21 cellular contexts compared by ENCODE assay signal in the genomic region with DNA sequence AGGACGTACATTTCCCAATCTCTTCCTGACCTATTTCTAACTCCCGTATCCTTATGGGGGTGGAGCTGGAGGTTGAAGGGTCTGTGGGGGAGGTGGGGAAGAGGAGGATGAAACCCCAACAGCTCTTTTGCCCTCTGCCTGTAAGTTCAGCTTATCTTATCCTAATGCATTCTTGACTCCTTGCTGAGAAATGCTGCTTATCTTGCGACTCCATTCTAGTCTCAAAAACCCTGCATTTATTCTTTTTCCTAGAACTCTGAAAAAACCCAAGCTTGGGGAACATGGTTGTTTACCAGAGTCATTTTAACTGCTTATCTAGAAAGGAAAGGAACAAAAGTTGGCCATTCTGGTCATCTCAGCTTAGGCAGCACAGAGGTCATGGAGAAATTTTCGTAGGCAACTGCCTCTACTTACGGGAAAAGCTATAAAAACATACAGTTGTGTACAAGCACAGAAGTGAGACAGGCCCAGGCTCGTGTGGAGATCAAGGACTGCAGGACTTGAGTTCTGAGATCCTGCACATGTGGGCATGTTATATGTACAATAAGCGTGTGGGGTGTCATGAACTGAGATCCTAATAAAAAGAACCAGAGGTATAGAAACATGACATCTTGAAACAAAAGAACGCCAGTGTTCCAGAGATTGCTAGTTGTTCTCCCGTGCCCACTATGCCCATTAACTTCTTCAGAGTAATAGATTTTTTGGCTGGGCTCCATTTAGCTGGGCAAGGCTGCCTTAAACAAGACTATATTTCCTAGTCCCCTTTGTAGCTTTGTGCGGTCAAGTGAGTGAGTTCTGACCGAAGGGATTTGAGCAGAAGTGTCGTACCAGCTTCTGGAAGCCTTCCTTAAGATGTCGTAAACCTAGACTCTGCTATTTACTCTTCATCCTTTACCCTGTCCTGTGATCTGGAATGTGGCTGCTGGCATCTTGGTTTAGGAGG. TPM values are rescaled to one million over a fixed set of nuclear protein-coding genes. Genes with fewer than 3 reads are reported as not detected.
DNase-seq lines count a peak whose midpoint lies in the region; ATAC-seq and TF ChIP-seq lines count a peak whose summit lies in the region.
"Had no signal": no experiment of that assay in that cellular context is flagged by ENCODE, and none has a peak within 500 bp of the region (broad histone marks: within the 10 kb centered on the region; RNA-seq: fewer than 3 reads in every experiment).

No MANE protein-coding gene starts in this region.

- DNase-seq in CD8-positive, alpha-beta memory T cell: no peak
- peak; percentile 59 for DNase-seq in OCI-M2 (lab: John Stamatoyannopoulos, UW; ENCODE audit: unreplicated experiment)
- DNase-seq in fibroblast of the aortic adventitia (ENCODE audit: low read depth): peak; percentile 77
- DNase-seq in mesendoderm: peak; percentile 73
- no peak for DNase-seq in NCI-H1436 (lab: John Stamatoyannopoulos, UW)
- no peak for DNase-seq in WTC11 (ENCODE audit: low spot score)
- DNase-seq in cerebellar cortex (ENCODE audit: low spot score): no peak
- DNase-seq: activated CD4-positive, alpha-beta memory T cell treated with anti-CD3 and anti-CD28 coated beads, Interleukin-2, amount 10 ng/mL, durations not matched to agents 7 days and 5 days; activated naive CD8-positive, alpha-beta T cell treated with anti-CD3 and anti-CD28 coated beads, Interleukin-2, amount 10 ng/mL, durations not matched to agents 7 days and 5 days; activated T-cell treated with anti-CD3 and anti-CD28 coated beads, Interleukin-2, amount 50 U/mL, for 48 hours; C1 segment of cervical spinal cord; caudate nucleus; effector memory CD8-positive, alpha-beta T cell; KG1; naive B cell; NCI-H2171 treated with DMSO at 0.1 percent for 48 hours; spleen; WERI-Rb-1 had no signal

- H3K27me3 ChIP-seq in CD8-positive, alpha-beta memory T cell (ENCODE audit: insufficient read depth, low read length, poor library complexity, severe bottlenecking): no peaks in the 10 kb centered on the region
- H3K27me3 ChIP-seq in mesendoderm (ENCODE audit: insufficient read depth, low read length, poor library complexity): no peaks in the 10 kb centered on the region

- H3K56ac ChIP-seq in mesendoderm (ENCODE audit: low read length): peak overlapping the region; percentile 12

- H3K4ac ChIP-seq in mesendoderm (ENCODE audit: low read depth, low read length): no peak overlapping the region

- H3K79me1 ChIP-seq in mesendoderm (ENCODE audit: low read length): no peaks in the 10 kb centered on the region

- H2BK120ac ChIP-seq in mesendoderm (ENCODE audit: low read depth, low read length): no peak overlapping the region

- H3K36me3 ChIP-seq in CD8-positive, alpha-beta memory T cell (ENCODE audit: insufficient read depth, low read length): no peaks in the 10 kb centered on the region
- H3K36me3 ChIP-seq in mesendoderm (ENCODE audit: control insufficient read depth, insufficient read depth, low read length): no peaks in the 10 kb centered on the region
- H3K36me3 ChIP-seq: spleen, WERI-Rb-1 had no signal

- no peak overlapping the region for H2BK15ac ChIP-seq in mesendoderm (replicated peaks; ENCODE audit: low read depth)

- H3K27ac ChIP-seq in CD8-positive, alpha-beta memory T cell (ENCODE audit: low read depth, low read length): peak overlapping the region; percentile 73
- H3K27ac ChIP-seq in mesendoderm (ENCODE audit: low read depth, low read length): no peak overlapping the region
- H3K27ac ChIP-seq: A549, WERI-Rb-1 had no signal

- TF ChIP-seq CTCF in fibroblast of the aortic adventitia (IDR thresholded peaks at IDR 0.05; ENCODE audit: insufficient read depth, low read length) (no peak), WTC11 (IDR thresholded peaks at IDR 0.05) (no peak)

- no peaks in the 10 kb centered on the region for H3K4me1 ChIP-seq in CD8-positive, alpha-beta memory T cell (ENCODE audit: insufficient read depth, low read length)
- H3K4me1 ChIP-seq in mesendoderm (ENCODE audit: control insufficient read depth, low read depth, low read length): peaks cover 7% of the 10 kb centered on the region
- H3K4me1 ChIP-seq: A549 had no signal

- H4K8ac ChIP-seq in mesendoderm (ENCODE audit: low read depth, low read length): no peak overlapping the region

- peaks cover 0 to 3% (median 1%) of the 10 kb centered on the region in 3 donors for H3K4me1 Mint-ChIP-seq in CD8-positive, alpha-beta memory T cell
- no peaks in the 10 kb centered on the region for H3K4me1 Mint-ChIP-seq in WTC11
- H3K4me1 Mint-ChIP-seq: activated CD4-positive, alpha-beta memory T cell treated with anti-CD3 and anti-CD28 coated beads, Interleukin-2, amount 10 ng/mL, durations not matched to agents 7 days and 5 days; activated naive CD8-positive, alpha-beta T cell treated with anti-CD3 and anti-CD28 coated beads, Interleukin-2, amount 10 ng/mL, durations not matched to agents 7 days and 5 days; stimulated activated effector memory CD8-positive, alpha-beta T cell treated with anti-CD3 and anti-CD28 coated beads, Interleukin-12 subunit alpha, Interleukin-12 subunit beta, amount 100 ng/mL, for 72 hours had no signal

- H3K9me3 ChIP-seq in CD8-positive, alpha-beta memory T cell (ENCODE audit: low read length): no peaks in the 10 kb centered on the region
- H3K9me3 ChIP-seq: A549, spleen had no signal

- WGBS in mesendoderm (ENCODE audit: extremely low coverage, insufficient coverage, low lambda C conversion rate): no CpG with 5 or more reads among the region's 13 CpGs

- CTCF ChIA-PET in CD8-positive, alpha-beta memory T cell (lab: Charles Lee): interaction anchor here (0.8 to 1.4 kb wide), 2 partner anchors 10 to 21 kb away, joined by 3 to 4 read pairs; no protein-coding TSS in a partner anchor
- CTCF ChIA-PET in WTC11 (lab: Charles Lee): interaction anchor here (0.7 to 1.2 kb wide), 2 partner anchors 29 to 79 kb away, joined by 3 read pairs; a partner anchor contains a TSS

- no peak overlapping the region for H3K23ac ChIP-seq in mesendoderm (ENCODE audit: low read length)

- no peak overlapping the region for H3K27ac Mint-ChIP-seq in CD8-positive, alpha-beta memory T cell
- no peak overlapping the region for H3K27ac Mint-ChIP-seq in WTC11
- H3K27ac Mint-ChIP-seq: activated CD4-positive, alpha-beta memory T cell treated with anti-CD3 and anti-CD28 coated beads, Interleukin-2, amount 10 ng/mL, durations not matched to agents 7 days and 5 days; activated naive CD8-positive, alpha-beta T cell treated with anti-CD3 and anti-CD28 coated beads, Interleukin-2, amount 10 ng/mL, durations not matched to agents 7 days and 5 days; effector memory CD8-positive, alpha-beta T cell; naive B cell; stimulated activated effector memory CD8-positive, alpha-beta T cell treated with anti-CD3 and anti-CD28 coated beads, Interleukin-12 subunit alpha, Interleukin-12 subunit beta, amount 100 ng/mL, for 72 hours had no signal

- peaks cover 3 to 26% of the 10 kb centered on the region in 2 donors for H3K27me3 Mint-ChIP-seq in CD8-positive, alpha-beta memory T cell
- H3K27me3 Mint-ChIP-seq in WTC11 (ENCODE audit: low read depth): peaks cover 19% of the 10 kb centered on the region

- H3K9ac ChIP-seq in mesendoderm (ENCODE audit: low read length): no peak overlapping the region

- H3K36me3 Mint-ChIP-seq in CD8-positive, alpha-beta memory T cell: no peaks in the 10 kb centered on the region
- H3K36me3 Mint-ChIP-seq in WTC11: no peaks in the 10 kb centered on the region
- H3K36me3 Mint-ChIP-seq: activated naive CD8-positive, alpha-beta T cell treated with anti-CD3 and anti-CD28 coated beads, Interleukin-2, amount 10 ng/mL, durations not matched to agents 7 days and 5 days; naive B cell; stimulated activated effector memory CD8-positive, alpha-beta T cell treated with anti-CD3 and anti-CD28 coated beads, Interleukin-12 subunit alpha, Interleukin-12 subunit beta, amount 100 ng/mL, for 72 hours had no signal

- H2BK5ac ChIP-seq in mesendoderm (ENCODE audit: low read length): no peak overlapping the region

- no peaks in the 10 kb centered on the region for H3K79me2 ChIP-seq in mesendoderm (ENCODE audit: control insufficient read depth, insufficient read depth, low read length)

- H3K4me3 ChIP-seq in CD8-positive, alpha-beta memory T cell (ENCODE audit: low read length): no peak overlapping the region
- H3K4me3 ChIP-seq in fibroblast of the aortic adventitia (ENCODE audit: low read depth, low read length): no peak overlapping the region
- H3K4me3 ChIP-seq in mesendoderm (ENCODE audit: low read length): no peak overlapping the region
- H3K4me3 ChIP-seq: A549, spleen had no signal

- H3K4me2 ChIP-seq in mesendoderm (ENCODE audit: low read length): no peak overlapping the region
- H3K4me2 ChIP-seq: A549 had no signal

- H3K4me3 Mint-ChIP-seq in CD8-positive, alpha-beta memory T cell: no peak overlapping the region
- no peak overlapping the region for H3K4me3 Mint-ChIP-seq in WTC11
- H3K4me3 Mint-ChIP-seq: activated CD4-positive, alpha-beta memory T cell treated with anti-CD3 and anti-CD28 coated beads, Interleukin-2, amount 10 ng/mL, durations not matched to agents 7 days and 5 days; activated naive CD8-positive, alpha-beta T cell treated with anti-CD3 and anti-CD28 coated beads, Interleukin-2, amount 10 ng/mL, durations not matched to agents 7 days and 5 days; effector memory CD8-positive, alpha-beta T cell; stimulated activated effector memory CD8-positive, alpha-beta T cell treated with anti-CD3 and anti-CD28 coated beads, Interleukin-12 subunit alpha, Interleukin-12 subunit beta, amount 100 ng/mL, for 72 hours had no signal

- no peaks in the 10 kb centered on the region for H3K9me3 Mint-ChIP-seq in CD8-positive, alpha-beta memory T cell
- no peaks in the 10 kb centered on the region for H3K9me3 Mint-ChIP-seq in WTC11
- H3K9me3 Mint-ChIP-seq: activated CD4-positive, alpha-beta memory T cell treated with anti-CD3 and anti-CD28 coated beads, Interleukin-2, amount 10 ng/mL, durations not matched to agents 7 days and 5 days; activated naive CD8-positive, alpha-beta T cell treated with anti-CD3 and anti-CD28 coated beads, Interleukin-2, amount 10 ng/mL, durations not matched to agents 7 days and 5 days; effector memory CD8-positive, alpha-beta T cell; stimulated activated effector memory CD8-positive, alpha-beta T cell treated with anti-CD3 and anti-CD28 coated beads, Interleukin-12 subunit alpha, Interleukin-12 subunit beta, amount 100 ng/mL, for 72 hours had no signal

- POLR2A ChIA-PET in CD8-positive, alpha-beta memory T cell (lab: Charles Lee): no interaction called here
- POLR2A ChIA-PET in WTC11 (lab: Charles Lee): no interaction called here

- peak overlapping the region; percentile 19 for H3K18ac ChIP-seq in mesendoderm (ENCODE audit: low read length)

- peak overlapping the region; percentile 22 for H2AK5ac ChIP-seq in mesendoderm (ENCODE audit: low read length)

- ATAC-seq in WTC11 (no peak), GM19351 (IDR thresholded peaks at IDR 0.05; ENCODE audit: unreplicated experiment) (no peak)
- ATAC-seq: A549; effector memory CD8-positive, alpha-beta T cell; stimulated activated effector memory CD8-positive, alpha-beta T cell treated with anti-CD3 and anti-CD28 coated beads, Interleukin-12 subunit alpha, Interleukin-12 subunit beta, amount 100 ng/mL, for 72 hours had no signal

- no peak overlapping the region for H4K5ac ChIP-seq in mesendoderm (ENCODE audit: low read length)

RNA-seq across cellular contexts. Expression of a gene that starts 9.6 kb away (rescaled TPM):
- under 1 TPM in 1 of 2 experiments, not detected in 1; 0.18 TPM for total RNA-seq in CD8-positive, alpha-beta memory T cell
- 0.08 TPM for polyA plus RNA-seq in CD8-positive, alpha-beta memory T cell
- total RNA-seq in fibroblast of the aortic adventitia (ENCODE audit: low replicate concordance): 2.5 and 219 TPM in 2 replicates
- polyA plus RNA-seq in mesendoderm (2013, experiment 1 of 2): 0.03 TPM
- 0.01 TPM for polyA plus RNA-seq in mesendoderm (2013, experiment 2 of 2)
- total RNA-seq in WTC11 (2021): 3.5 to 5.6 TPM (median 4.4 TPM) in 3 replicates
- polyA plus RNA-seq: A549 had no signal

RNA-seq across cellular contexts. Expression of a gene that starts 9.7 kb away (rescaled TPM):
- 1 to 10 TPM; 2.4 to 2.6 TPM for total RNA-seq in CD8-positive, alpha-beta memory T cell
- polyA plus RNA-seq in CD8-positive, alpha-beta memory T cell: 1.0 TPM
- 7.3 and 13.2 TPM in 2 replicates for total RNA-seq in fibroblast of the aortic adventitia (ENCODE audit: low replicate concordance)
- 2.2 TPM for polyA plus RNA-seq in mesendoderm (2013, experiment 1 of 2)
- 2.1 TPM for polyA plus RNA-seq in mesendoderm (2013, experiment 2 of 2)
- 1.8 to 2.2 TPM (median 2.0 TPM) in 3 replicates for total RNA-seq in WTC11 (2021)

Comparison
In these comparisons a context has a peak if more than half of its experiments do, and no peak if none do; other contexts are left out.
1. DNase-seq: peak in OCI-M2 (single experiment), fibroblast of the aortic adventitia (single experiment) and mesendoderm (single experiment); none in CD8-positive, alpha-beta memory T cell (0 of 5), NCI-H1436 (single experiment), WTC11 (single experiment) and cerebellar cortex (single experiment).